Comparison of ENCODE assay signal across 8 cellular contexts in genomic region chr21:23887709-23888303, GRCh38.
DNase-seq lines count a peak whose midpoint lies in the region; ATAC-seq and TF ChIP-seq lines count a peak whose summit lies in the region.

No MANE protein-coding gene starts in this region.

- H3K4me2 ChIP-seq in mammary epithelial cell (ENCODE audit: insufficient read depth, low read depth, low read length): no peak overlapping the region

- H4K20me1 ChIP-seq in mammary epithelial cell (ENCODE audit: insufficient read depth, low read length): no peaks in the 10 kb centered on the region

- H3K79me2 ChIP-seq in mammary epithelial cell (ENCODE audit: insufficient read depth, low read length): no peaks in the 10 kb centered on the region

- no peaks in the 10 kb centered on the region for H3K9me3 ChIP-seq in Caco-2
- H3K9me3 ChIP-seq in mammary epithelial cell (replicated peaks; ENCODE audit: insufficient read depth, low read length): peaks cover 27% of the 10 kb centered on the region

- no peak overlapping the region for H3K27ac ChIP-seq in mammary epithelial cell (ENCODE audit: insufficient read depth, low read depth, low read length)

- WGBS in mammary epithelial cell (ENCODE audit: low coverage, missing lambda C conversion rate): 68% methylated on average over 4 of the region's 11 CpGs

- no peaks in the 10 kb centered on the region for H3K9me3 Mint-ChIP-seq in Caco-2 (ENCODE audit: unreplicated experiment)

- H2AFZ ChIP-seq in mammary epithelial cell (ENCODE audit: low read depth, low read length): no peak overlapping the region

- H3K36me3 Mint-ChIP-seq in Caco-2 (ENCODE audit: insufficient read depth, unreplicated experiment): no peaks in the 10 kb centered on the region

- intact Hi-C loops in Caco-2 (cut with micrococcal nuclease; ENCODE audit: unreplicated experiment): no loop called here
- intact Hi-C loops in mammary epithelial cell (cut with micrococcal nuclease): no loop called here

- peak; percentile 13 for DNase-seq in COLO668 (lab: John Stamatoyannopoulos, UW; ENCODE audit: unreplicated experiment)
- DNase-seq in RPMI7951 (ENCODE audit: low read depth): peak; percentile 30
- peak; percentile 6 for DNase-seq in activated naive CD8-positive, alpha-beta T cell treated with anti-CD3 and anti-CD28 coated beads, Interleukin-2, amount 50 U/mL, for 16 hours (ENCODE audit: low read depth, low spot score)
- no peak for DNase-seq in Caco-2
- no peak for DNase-seq in left lobe of liver (ENCODE audit: low spot score)
- no peak for DNase-seq in putamen (ENCODE audit: low spot score)
- DNase-seq in mammary epithelial cell: no peak

- H3K4me1 Mint-ChIP-seq in Caco-2 (ENCODE audit: low read depth, unreplicated experiment): no peaks in the 10 kb centered on the region

- TF ChIP-seq CTCF in Caco-2 (IDR thresholded peaks at IDR 0.05; ENCODE audit: insufficient read depth in 1 of 2, low read depth in 1 of 2, low read length in 1 of 2, severe bottlenecking in 1 of 2, unreplicated experiment in 1 of 2): no peak
- TF ChIP-seq CTCF in mammary epithelial cell (conservative IDR thresholded peaks at IDR 0.05 in 1 of 2, IDR thresholded peaks at IDR 0.05 in 1 of 2; ENCODE audit: extremely low read depth in 1 of 2, insufficient read depth in 1 of 2, low read depth in 1 of 2, low read length in 2 of 2): no peak

- H3K4me3 ChIP-seq in Caco-2 (ENCODE audit: low read depth, low read length) (no peak overlapping the region), mammary epithelial cell (replicated peaks in 1 of 3; ENCODE audit: insufficient read depth in 1 of 3, low read depth in 2 of 3, low read length in 3 of 3) (no peak overlapping the region)

- CTCF ChIA-PET in Caco-2 (lab: Charles Lee) (no interaction called here), mammary epithelial cell (lab: Charles Lee; ENCODE audit: low non-redundant PET) (no interaction called here)

- in situ Hi-C loops in mammary epithelial cell (cut with MboI; ENCODE audit: low sequenced_read_pairs in 2 of 2): no loop called here

- H3K4me3 Mint-ChIP-seq in Caco-2 (ENCODE audit: unreplicated experiment): no peak overlapping the region

- peaks cover 5% of the 10 kb centered on the region for H3K27me3 Mint-ChIP-seq in Caco-2 (ENCODE audit: insufficient read depth, unreplicated experiment)

- H3K27me3 ChIP-seq in Caco-2 (replicated peaks; ENCODE audit: control insufficient read depth, insufficient read depth, low read length) (no peaks in the 10 kb centered on the region), mammary epithelial cell (ENCODE audit: insufficient read depth, low read length) (no peaks in the 10 kb centered on the region)

- no peak overlapping the region for H3K27ac Mint-ChIP-seq in Caco-2 (ENCODE audit: unreplicated experiment)

- dilution Hi-C loops in mammary epithelial cell (cut with HindIII; ENCODE audit: low sequenced_read_pairs): no loop called here

- ATAC-seq in HG02870 (IDR thresholded peaks at IDR 0.05; ENCODE audit: unreplicated experiment) (peak; percentile 93), left lobe of liver (no peak)

- H3K9ac ChIP-seq in mammary epithelial cell (ENCODE audit: insufficient read depth, low read length): no peak overlapping the region

- no peaks in the 10 kb centered on the region for H3K4me1 ChIP-seq in Caco-2
- H3K4me1 ChIP-seq in mammary epithelial cell (ENCODE audit: insufficient read depth, low read length): no peaks in the 10 kb centered on the region

- POLR2A ChIA-PET in Caco-2 (lab: Charles Lee): no interaction called here

- BruUV-seq in Caco-2 (replicated peaks; lab: Mats Ljungman, UMichigan): no TSS peak
- BruUV-seq in mammary epithelial cell (replicated peaks; lab: Mats Ljungman, UMichigan): no TSS peak

- H3K36me3 ChIP-seq in Caco-2 (ENCODE audit: control insufficient read depth, insufficient read depth, low read length) (no peaks in the 10 kb centered on the region), mammary epithelial cell (ENCODE audit: insufficient read depth, low read length) (no peaks in the 10 kb centered on the region)

Comparison
In these comparisons a context has a peak if more than half of its experiments do, and no peak if none do; other contexts are left out.
1. DNase-seq: peak in COLO668 (single experiment), RPMI7951 (single experiment) and activated naive CD8-positive, alpha-beta T cell treated with anti-CD3 and anti-CD28 coated beads, Interleukin-2, amount 50 U/mL, for 16 hours (single experiment); none in Caco-2 (0 of 2), left lobe of liver (single experiment), putamen (single experiment) and mammary epithelial cell (single experiment).